Comparison of ENCODE assay signal across 9 cellular contexts in genomic region chr19:43534305-43534612, GRCh38. TPM values are rescaled to one million over a fixed set of nuclear protein-coding genes. Genes with fewer than 3 reads are reported as not detected.
DNase-seq lines count a peak whose midpoint lies in the region; ATAC-seq, FAIRE-seq and TF ChIP-seq lines count a peak whose summit lies in the region.
"Had no signal": no experiment of that assay in that cellular context is flagged by ENCODE, and none has a peak within 500 bp of the region (broad histone marks: within the 10 kb centered on the region; RNA-seq: fewer than 3 reads in every experiment).

No MANE protein-coding gene starts in this region.

- no peaks in the 10 kb centered on the region for H3K9me1 ChIP-seq in keratinocyte (ENCODE audit: control insufficient read depth, extremely low read depth, insufficient read depth, low read length)

- WGBS in stomach, 5 donors, result 9 to 29% (median 18%) methylated on average over 14 of the region's 14 CpGs

- H3K9me3 ChIP-seq in ascending aorta (peaks cover 0 to 9% of the 10 kb centered on the region in 2 donors), keratinocyte (ENCODE audit: control insufficient read depth, low read depth, low read length) (no peaks in the 10 kb centered on the region), stomach (peaks cover 0 to 9% (median 2%) of the 10 kb centered on the region in 4 donors)

- H3K4me3 ChIP-seq in ascending aorta (peak overlapping the region; percentile 73 to 75), keratinocyte (ENCODE audit: control insufficient read depth in 2 of 3, extremely low read depth in 1 of 3, insufficient read depth in 2 of 3, low read depth in 1 of 3, low read length in 3 of 3) (peak overlapping the region in 1 of 3 experiments; percentile 82), stomach (peak overlapping the region; percentile 54 to 70 (median 58))

- TF ChIP-seq EP300 in stomach (IDR thresholded peaks at IDR 0.05), result no peak

- H3K4me3 Mint-ChIP-seq in T-helper 1 cell treated with Interleukin-12 subunit alpha and Interleukin-12 subunit beta and Interleukin-4 antibody, amounts not matched to agents 30 μg/mL and 1 μg/mL, for 36 hours, result peak overlapping the region; percentile 93

- no peak for DNase-seq in T-helper 1 cell
- DNase-seq in ascending aorta (ENCODE audit: low spot score in 2 of 2), result no peak
- no peak for DNase-seq in keratinocyte (ENCODE audit: low read depth, low spot score)
- DNase-seq in stomach, result no peak
- DNase-seq in LoVo (ENCODE audit: low spot score), result no peak
- DNase-seq in sciatic nerve (ENCODE audit: low spot score), result no peak
- no peak for DNase-seq in GM19238 (ENCODE audit: insufficient read length, low spot score)
- DNase-seq: NCI-H1417 treated with DMSO at 0.1 percent for 48 hours had no signal

- H3K4me1 Mint-ChIP-seq in T-helper 1 cell treated with Interleukin-12 subunit alpha and Interleukin-12 subunit beta and Interleukin-4 antibody, amounts not matched to agents 30 μg/mL and 1 μg/mL, for 36 hours (ENCODE audit: low read depth), result peaks cover 16% of the 10 kb centered on the region

- H3K36me3 Mint-ChIP-seq in T-helper 1 cell treated with Interleukin-12 subunit alpha and Interleukin-12 subunit beta and Interleukin-4 antibody, amounts not matched to agents 30 μg/mL and 1 μg/mL, for 36 hours (ENCODE audit: low read depth), result peaks cover 16% of the 10 kb centered on the region

- FAIRE-seq in keratinocyte (lab: Jason Lieb, UNC), result no peak

- no peak for ATAC-seq in sciatic nerve

- H4K20me1 ChIP-seq in keratinocyte (ENCODE audit: control insufficient read depth, extremely low read depth, insufficient read depth, low read length), result no peaks in the 10 kb centered on the region

- no peaks in the 10 kb centered on the region for H3K27me3 Mint-ChIP-seq in T-helper 1 cell treated with Interleukin-12 subunit alpha and Interleukin-12 subunit beta and Interleukin-4 antibody, amounts not matched to agents 30 μg/mL and 1 μg/mL, for 36 hours (ENCODE audit: low read depth)

- peak overlapping the region; percentile 96 for H3K27ac Mint-ChIP-seq in T-helper 1 cell treated with Interleukin-12 subunit alpha and Interleukin-12 subunit beta and Interleukin-4 antibody, amounts not matched to agents 30 μg/mL and 1 μg/mL, for 36 hours

- no peak overlapping the region for H3K9ac ChIP-seq in keratinocyte (ENCODE audit: control insufficient read depth, extremely low read depth, insufficient read depth, low read length)

- intact Hi-C loops in ascending aorta (cut with DNase I) (loop anchor here (1.0 to 5.0 kb wide), 3 partner anchors 41 to 768 kb away; partner anchors contain the start of genes IRGQ, PINLYP, XRCC1 and ZNF576), stomach (cut with DNase I; ENCODE audit: low total_unique reads) (no loop called here), sciatic nerve (cut with DNase I) (no loop called here)

- H3K4me1 ChIP-seq in ascending aorta, result peaks cover 0 to 22% of the 10 kb centered on the region in 2 donors
- H3K4me1 ChIP-seq in keratinocyte (ENCODE audit: control insufficient read depth, extremely low read depth, insufficient read depth, low read length), result peaks cover 21% of the 10 kb centered on the region
- H3K4me1 ChIP-seq in stomach, result peaks cover 24 to 42% (median 32%) of the 10 kb centered on the region in 4 donors

- H3K79me2 ChIP-seq in keratinocyte (ENCODE audit: control insufficient read depth, insufficient read depth, low read length), result no peaks in the 10 kb centered on the region

- no peak for TF ChIP-seq POLR2A in stomach (IDR thresholded peaks at IDR 0.05)

- peak overlapping the region; percentile 33 for H2AFZ ChIP-seq in keratinocyte (ENCODE audit: control insufficient read depth, low read length)

- H3K36me3 ChIP-seq in ascending aorta (peaks cover 9 to 17% of the 10 kb centered on the region in 2 donors), keratinocyte (ENCODE audit: control insufficient read depth in 2 of 2, extremely low read depth in 1 of 2, insufficient read depth in 2 of 2, low read length in 2 of 2) (peaks cover 0 to 2% of the 10 kb centered on the region in 2 experiments), stomach (peaks cover 0 to 27% (median 21%) of the 10 kb centered on the region in 4 donors)

- H3K27me3 ChIP-seq in ascending aorta (no peaks in the 10 kb centered on the region), keratinocyte (ENCODE audit: control insufficient read depth, extremely low read depth, insufficient read depth, low read length) (no peaks in the 10 kb centered on the region), stomach (no peaks in the 10 kb centered on the region)

- H3K9me3 Mint-ChIP-seq in T-helper 1 cell treated with Interleukin-12 subunit alpha and Interleukin-12 subunit beta and Interleukin-4 antibody, amounts not matched to agents 30 μg/mL and 1 μg/mL, for 36 hours, result peaks cover 4% of the 10 kb centered on the region

- peak overlapping the region; percentile 84 to 92 for H3K27ac ChIP-seq in ascending aorta
- H3K27ac ChIP-seq in keratinocyte (ENCODE audit: control insufficient read depth, insufficient read depth, low read length), result no peak overlapping the region
- peak overlapping the region; percentile 85 to 94 (median 90) for H3K27ac ChIP-seq in stomach

- H3K4me2 ChIP-seq in keratinocyte (ENCODE audit: control insufficient read depth, extremely low read depth, insufficient read depth, low read depth, low read length), result peak overlapping the region; percentile 96

- dilution Hi-C loops in keratinocyte (cut with MboI; ENCODE audit: extremely low pct_ligation_motif_present, low sequenced_read_pairs), result no loop called here

- no peak for TF ChIP-seq CTCF in ascending aorta (IDR thresholded peaks at IDR 0.05)
- TF ChIP-seq CTCF in keratinocyte (optimal IDR thresholded peaks at IDR 0.05 in 1 of 3, IDR thresholded peaks at IDR 0.05 in 1 of 3, conservative IDR thresholded peaks at IDR 0.05 in 1 of 3; ENCODE audit: extremely low read depth in 1 of 3, insufficient read depth in 2 of 3, low read length in 3 of 3), result no peak
- no peak for TF ChIP-seq CTCF in stomach (IDR thresholded peaks at IDR 0.05)

RNA-seq across cellular contexts. Expression of gene ZNF575, which starts 1.3 kb away (rescaled TPM):
- not detected for total RNA-seq in ascending aorta
- 0.05 to 0.22 TPM (median 0.06 TPM) in 3 replicates for polyA plus RNA-seq in keratinocyte
- 0.74 TPM for polyA plus RNA-seq in keratinocyte (2011; ENCODE audit: low read depth)
- polyA plus RNA-seq in keratinocyte (2011; cell fraction: cytosol; rRNA removed), result 0.11 and 0.27 TPM in 2 replicates
- 0.10 and 0.76 TPM in 2 replicates for polyA plus RNA-seq in keratinocyte (2011; cell fraction: nucleus; rRNA removed)
- polyA plus RNA-seq in keratinocyte (2012; ENCODE audit: low replicate concordance), result 1.3 and 1.4 TPM in 2 replicates
- 0.07 to 0.13 TPM (median 0.10 TPM) in 3 replicates for polyA minus RNA-seq in keratinocyte
- not detected for polyA minus RNA-seq in keratinocyte (2011; cell fraction: cytosol; rRNA and poly(A)+ RNA removed)
- not detected in 2 replicates for polyA minus RNA-seq in keratinocyte (2011; cell fraction: nucleus; rRNA and poly(A)+ RNA removed)
- 10 to 100 TPM in 1 of 5 donors, 1 to 10 TPM in 1, not detected in 3; 7.8 to 23.5 TPM for total RNA-seq in stomach
- under 1 TPM; 0.37 to 0.76 (median 0.65) TPM for polyA plus RNA-seq in stomach
- total RNA-seq in sciatic nerve, result 5.3 TPM

RNA-seq across cellular contexts. Expression of gene ETHE1, which starts 7.3 kb away (rescaled TPM):
- total RNA-seq in ascending aorta (118 TPM), stomach (100 to 1,000 TPM in 1 of 5 donors, 10 to 100 TPM in 4; 43.5 to 157 (median 61.1) TPM), sciatic nerve (33.3 TPM)
- polyA plus RNA-seq in keratinocyte (234 to 301 TPM (median 245 TPM) in 3 replicates), stomach (10 to 100 TPM; 42.6 to 55.5 (median 42.8) TPM)
- 288 TPM for polyA plus RNA-seq in keratinocyte (2011; ENCODE audit: low read depth)
- polyA plus RNA-seq in keratinocyte (2011; cell fraction: cytosol; rRNA removed), result 283 and 302 TPM in 2 replicates
- polyA plus RNA-seq in keratinocyte (2011; cell fraction: nucleus; rRNA removed), result 180 and 198 TPM in 2 replicates
- polyA plus RNA-seq in keratinocyte (2012; ENCODE audit: low replicate concordance), result 204 and 227 TPM in 2 replicates
- 256 to 402 TPM (median 313 TPM) in 3 replicates for polyA minus RNA-seq in keratinocyte
- polyA minus RNA-seq in keratinocyte (2011; cell fraction: cytosol; rRNA and poly(A)+ RNA removed), result 280 TPM
- polyA minus RNA-seq in keratinocyte (2011; cell fraction: nucleus; rRNA and poly(A)+ RNA removed), result 70.7 and 74.0 TPM in 2 replicates

RNA-seq across cellular contexts. Expression of gene PHLDB3, which starts 29.7 kb away (rescaled TPM):
- 1.8 TPM for total RNA-seq in ascending aorta
- 6.1 to 9.8 TPM (median 6.7 TPM) in 3 replicates for polyA plus RNA-seq in keratinocyte
- polyA plus RNA-seq in keratinocyte (2011; ENCODE audit: low read depth), result 33.2 TPM
- 3.1 and 8.6 TPM in 2 replicates for polyA plus RNA-seq in keratinocyte (2011; cell fraction: cytosol; rRNA removed)
- polyA plus RNA-seq in keratinocyte (2011; cell fraction: nucleus; rRNA removed), result 18.6 and 24.0 TPM in 2 replicates
- polyA plus RNA-seq in keratinocyte (2012; ENCODE audit: low replicate concordance), result 7.2 and 32.9 TPM in 2 replicates
- polyA minus RNA-seq in keratinocyte, result 4.3 to 7.6 TPM (median 6.4 TPM) in 3 replicates
- 12.3 TPM for polyA minus RNA-seq in keratinocyte (2011; cell fraction: cytosol; rRNA and poly(A)+ RNA removed)
- polyA minus RNA-seq in keratinocyte (2011; cell fraction: nucleus; rRNA and poly(A)+ RNA removed), result 16.4 and 21.0 TPM in 2 replicates
- total RNA-seq in stomach, result 10 to 100 TPM in 1 of 5 donors, 1 to 10 TPM in 3, not detected in 1; 2.0 to 55.3 (median 8.5) TPM
- polyA plus RNA-seq in stomach, result 10 to 100 TPM in 2 of 3 donors, 1 to 10 TPM in 1; 9.5 to 24.9 (median 13.9) TPM
- total RNA-seq in sciatic nerve, result 12.7 TPM

RNA-seq across cellular contexts. Expression of gene XRCC1, which starts 41.1 kb away (rescaled TPM):
- total RNA-seq in ascending aorta (6.4 TPM), stomach (10 to 100 TPM; 10.8 to 42.5 (median 16.8) TPM), sciatic nerve (24.8 TPM)
- polyA plus RNA-seq in keratinocyte (16.3 to 17.5 TPM (median 16.8 TPM) in 3 replicates), stomach (10 to 100 TPM; 13.1 to 24.3 (median 18.0) TPM)
- 8.2 TPM for polyA plus RNA-seq in keratinocyte (2011; ENCODE audit: low read depth)
- polyA plus RNA-seq in keratinocyte (2011; cell fraction: cytosol; rRNA removed), result 9.6 and 19.8 TPM in 2 replicates
- 14.4 and 19.9 TPM in 2 replicates for polyA plus RNA-seq in keratinocyte (2011; cell fraction: nucleus; rRNA removed)
- polyA plus RNA-seq in keratinocyte (2012; ENCODE audit: low replicate concordance), result 10.6 and 19.9 TPM in 2 replicates
- polyA minus RNA-seq in keratinocyte, result 12.6 to 22.3 TPM (median 12.9 TPM) in 3 replicates
- polyA minus RNA-seq in keratinocyte (2011; cell fraction: cytosol; rRNA and poly(A)+ RNA removed), result 21.7 TPM
- 9.5 and 11.8 TPM in 2 replicates for polyA minus RNA-seq in keratinocyte (2011; cell fraction: nucleus; rRNA and poly(A)+ RNA removed)

RNA-seq across cellular contexts. Expression of gene PINLYP, which starts 41.3 kb away (rescaled TPM):
- total RNA-seq in ascending aorta (2.2 TPM), stomach (10 to 100 TPM in 1 of 5 donors, 1 to 10 TPM in 2, under 1 TPM in 1, not detected in 1; 0.14 to 18.7 (median 4.3) TPM), sciatic nerve (8.0 TPM)
- polyA plus RNA-seq in keratinocyte (14.5 to 19.2 TPM (median 16.0 TPM) in 3 replicates), stomach (10 to 100 TPM in 2 of 3 donors, 1 to 10 TPM in 1; 8.0 to 16.8 (median 15.7) TPM)
- 0.45 TPM for polyA plus RNA-seq in keratinocyte (2011; ENCODE audit: low read depth)
- 11.0 and 14.1 TPM in 2 replicates for polyA plus RNA-seq in keratinocyte (2011; cell fraction: cytosol; rRNA removed)
- 5.1 and 6.4 TPM in 2 replicates for polyA plus RNA-seq in keratinocyte (2011; cell fraction: nucleus; rRNA removed)
- 2.8 and 13.2 TPM in 2 replicates for polyA plus RNA-seq in keratinocyte (2012; ENCODE audit: low replicate concordance)
- polyA minus RNA-seq in keratinocyte, result 11.4 to 22.7 TPM (median 12.8 TPM) in 3 replicates
- 10.6 TPM for polyA minus RNA-seq in keratinocyte (2011; cell fraction: cytosol; rRNA and poly(A)+ RNA removed)
- polyA minus RNA-seq in keratinocyte (2011; cell fraction: nucleus; rRNA and poly(A)+ RNA removed), result 1.5 and 1.6 TPM in 2 replicates
